In genomic region chr6:28863607-28864320, GRCh38 we compare ENCODE assay signal across 8 cellular contexts.
DNase-seq lines count a peak whose midpoint lies in the region; ATAC-seq and TF ChIP-seq lines count a peak whose summit lies in the region.

No MANE protein-coding gene starts in this region.

- intact Hi-C loops in uterus (cut with DNase I; ENCODE audit: low total_unique reads) = no loop called here

- no peaks in the 10 kb centered on the region for H3K36me3 ChIP-seq in uterus

- H3K27me3 ChIP-seq in uterus = no peaks in the 10 kb centered on the region

- peak; percentile 47 for ATAC-seq in GM21515 (IDR thresholded peaks at IDR 0.05; ENCODE audit: unreplicated experiment)

- TF ChIP-seq CTCF in AG10803 (conservative IDR thresholded peaks at IDR 0.05; ENCODE audit: low read length) (no peak), uterus (IDR thresholded peaks at IDR 0.05) (no peak)

- H3K4me3 ChIP-seq in AG10803 (ENCODE audit: low read length) (peak overlapping the region; percentile 83), uterus (peak overlapping the region; percentile 65 to 69)

- H3K27ac ChIP-seq in uterus = peak overlapping the region; percentile 75 to 80

- H3K4me1 ChIP-seq in uterus = peaks cover 0 to 3% of the 10 kb centered on the region in 2 donors

- TF ChIP-seq POLR2A in uterus (IDR thresholded peaks at IDR 0.05) = no peak

- no peaks in the 10 kb centered on the region for H3K9me3 ChIP-seq in uterus

- peak; percentile 72 for DNase-seq in AG10803 (ENCODE audit: low read depth)
- DNase-seq in NCI-H146 treated with DMSO at 0.1 percent for 48 hours (lab: John Stamatoyannopoulos, UW; ENCODE audit: unreplicated experiment) = peak; percentile 62
- peak; percentile 57 for DNase-seq in T-helper 9 cell
- peak; percentile 88 for DNase-seq in astrocyte of the hippocampus (ENCODE audit: low read depth, low spot score)
- DNase-seq in hypothalamus (lab: John Stamatoyannopoulos, UW) = peak in 50 of 51 donors; percentile 7 to 90 (median 55)
- DNase-seq in retina = peak; percentile 94
- DNase-seq in uterus = peak; percentile 68 to 75

Comparison
In these comparisons a context has a peak if more than half of its experiments do, and no peak if none do; other contexts are left out.
1. Peak in every context shown above with its lines: DNase-seq, ATAC-seq, H3K4me3 ChIP-seq and H3K27ac ChIP-seq.